Comparison of ENCODE assay signal across 13 cellular contexts in genomic region chr2:105712166-105712915, GRCh38. TPM values are rescaled to one million over a fixed set of nuclear protein-coding genes. Genes with fewer than 3 reads are reported as not detected.
DNase-seq lines count a peak whose midpoint lies in the region; ATAC-seq and TF ChIP-seq lines count a peak whose summit lies in the region.
"Had no signal": no experiment of that assay in that cellular context is flagged by ENCODE, and none has a peak within 500 bp of the region (broad histone marks: within the 10 kb centered on the region; RNA-seq: fewer than 3 reads in every experiment).

No MANE protein-coding gene starts in this region.

- no peak overlapping the region for H3K4me3 ChIP-seq in mammary epithelial cell (replicated peaks in 1 of 3; ENCODE audit: insufficient read depth in 1 of 3, low read depth in 2 of 3, low read length in 3 of 3)
- H3K4me3 ChIP-seq: adrenal gland, psoas muscle had no signal

- H3K36me3 Mint-ChIP-seq in progenitor cell of endocrine pancreas (ENCODE audit: insufficient read depth) = no peaks in the 10 kb centered on the region

- no peak for TF ChIP-seq CTCF in mammary epithelial cell (conservative IDR thresholded peaks at IDR 0.05 in 1 of 2, IDR thresholded peaks at IDR 0.05 in 1 of 2; ENCODE audit: extremely low read depth in 1 of 2, insufficient read depth in 1 of 2, low read depth in 1 of 2, low read length in 2 of 2)
- no peak for TF ChIP-seq CTCF in progenitor cell of endocrine pancreas (IDR thresholded peaks at IDR 0.05; ENCODE audit: unreplicated experiment)

- peak overlapping the region; percentile 87 for H3K27ac Mint-ChIP-seq in progenitor cell of endocrine pancreas

- no peaks in the 10 kb centered on the region for H3K9me3 ChIP-seq in mammary epithelial cell (replicated peaks; ENCODE audit: insufficient read depth, low read length)
- H3K9me3 ChIP-seq: adrenal gland, psoas muscle had no signal

- DNase-seq in NCI-H748 (lab: John Stamatoyannopoulos, UW; ENCODE audit: unreplicated experiment) = peak; percentile 65
- DNase-seq in NCI-H748 treated with DMSO at 0.1 percent for 48 hours (lab: John Stamatoyannopoulos, UW) = no peak
- peak; percentile 52 for DNase-seq in NCI-H2171 treated with DMSO at 0.1 percent for 48 hours (lab: John Stamatoyannopoulos, UW)
- peak; percentile 35 for DNase-seq in mammary epithelial cell
- DNase-seq in progenitor cell of endocrine pancreas (ENCODE audit: low spot score, unreplicated experiment) = no peak
- no peak for DNase-seq in middle frontal gyrus (ENCODE audit: extremely low spot score, low spot score)
- DNase-seq in NCI-H446 treated with DMSO at 0.1 percent for 48 hours (lab: John Stamatoyannopoulos, UW) = no peak
- DNase-seq: activated T-cell treated with anti-CD3 and anti-CD28 coated beads for 4 hours, NCI-H774, psoas muscle had no signal

- no TSS peak for BruUV-seq in mammary epithelial cell (replicated peaks; lab: Mats Ljungman, UMichigan)

- peak overlapping the region; percentile 75 for H3K4me2 ChIP-seq in mammary epithelial cell (ENCODE audit: insufficient read depth, low read depth, low read length)

- no peaks in the 10 kb centered on the region for H3K27me3 ChIP-seq in mammary epithelial cell (ENCODE audit: insufficient read depth, low read length)
- H3K27me3 ChIP-seq: adrenal gland had no signal

- H3K27ac ChIP-seq in mammary epithelial cell (ENCODE audit: insufficient read depth, low read depth, low read length) = peak overlapping the region; percentile 56
- H3K27ac ChIP-seq: adrenal gland, psoas muscle had no signal

- no peak overlapping the region for H2AFZ ChIP-seq in mammary epithelial cell (ENCODE audit: low read depth, low read length)

- peaks cover 25% of the 10 kb centered on the region for H3K4me1 ChIP-seq in mammary epithelial cell (ENCODE audit: insufficient read depth, low read length)
- H3K4me1 ChIP-seq: adrenal gland, psoas muscle had no signal

- H3K9ac ChIP-seq in mammary epithelial cell (ENCODE audit: insufficient read depth, low read length) = no peak overlapping the region

- H3K36me3 ChIP-seq in mammary epithelial cell (ENCODE audit: insufficient read depth, low read length) = no peaks in the 10 kb centered on the region
- H3K36me3 ChIP-seq: adrenal gland had no signal

- H3K4me1 Mint-ChIP-seq in progenitor cell of endocrine pancreas (ENCODE audit: low read depth) = peaks cover 49% of the 10 kb centered on the region

- H3K27me3 Mint-ChIP-seq in progenitor cell of endocrine pancreas = peaks cover 14% of the 10 kb centered on the region

- no peaks in the 10 kb centered on the region for H4K20me1 ChIP-seq in mammary epithelial cell (ENCODE audit: insufficient read depth, low read length)

- CTCF ChIA-PET in mammary epithelial cell (lab: Charles Lee; ENCODE audit: low non-redundant PET) = interaction anchor here (0.7 kb wide), 1 partner anchor 285 kb away, joined by 3 read pairs; no protein-coding TSS in a partner anchor

- 0% methylated on average over 5 of the region's 5 CpGs for WGBS in mammary epithelial cell (ENCODE audit: low coverage, missing lambda C conversion rate)

- H3K9me3 Mint-ChIP-seq in progenitor cell of endocrine pancreas (ENCODE audit: low read depth) = no peaks in the 10 kb centered on the region

- intact Hi-C loops in mammary epithelial cell (cut with micrococcal nuclease) = loop anchor here (5.0 kb wide), 1 partner anchor 45 kb away; no protein-coding TSS in a partner anchor

- in situ Hi-C loops in mammary epithelial cell (cut with MboI; ENCODE audit: low sequenced_read_pairs in 2 of 2) = no loop called here

- no peaks in the 10 kb centered on the region for H3K79me2 ChIP-seq in mammary epithelial cell (ENCODE audit: insufficient read depth, low read length)

- no peak overlapping the region for H3K4me3 Mint-ChIP-seq in progenitor cell of endocrine pancreas (ENCODE audit: low read depth)

- ATAC-seq in GM21737 (IDR thresholded peaks at IDR 0.05; ENCODE audit: unreplicated experiment) = no peak
- ATAC-seq: SK-N-SH treated with all-trans-retinoic acid at 6 μM for 48 hours had no signal

- dilution Hi-C loops in mammary epithelial cell (cut with HindIII; ENCODE audit: low sequenced_read_pairs) = no loop called here

RNA-seq across cellular contexts. Expression of gene NCK2, which starts 32.4 kb away (rescaled TPM):
- total RNA-seq in mammary epithelial cell (10 to 100 TPM; 49.2 to 73.2 TPM), progenitor cell of endocrine pancreas (92.5 TPM in 2 replicates)
- polyA plus RNA-seq in mammary epithelial cell = 48.1 TPM
- polyA minus RNA-seq in mammary epithelial cell = 58.0 TPM

Comparison
In these comparisons a context has a peak if more than half of its experiments do, and no peak if none do; other contexts are left out.
1. DNase-seq: peak in NCI-H748 (single experiment), NCI-H2171 treated with DMSO at 0.1 percent for 48 hours (single experiment) and mammary epithelial cell (single experiment); none in NCI-H748 treated with DMSO at 0.1 percent for 48 hours (single experiment), progenitor cell of endocrine pancreas (single experiment), middle frontal gyrus (single experiment) and NCI-H446 treated with DMSO at 0.1 percent for 48 hours (single experiment).